Comparison of ENCODE assay signal across 10 cellular contexts in the genomic region with DNA sequence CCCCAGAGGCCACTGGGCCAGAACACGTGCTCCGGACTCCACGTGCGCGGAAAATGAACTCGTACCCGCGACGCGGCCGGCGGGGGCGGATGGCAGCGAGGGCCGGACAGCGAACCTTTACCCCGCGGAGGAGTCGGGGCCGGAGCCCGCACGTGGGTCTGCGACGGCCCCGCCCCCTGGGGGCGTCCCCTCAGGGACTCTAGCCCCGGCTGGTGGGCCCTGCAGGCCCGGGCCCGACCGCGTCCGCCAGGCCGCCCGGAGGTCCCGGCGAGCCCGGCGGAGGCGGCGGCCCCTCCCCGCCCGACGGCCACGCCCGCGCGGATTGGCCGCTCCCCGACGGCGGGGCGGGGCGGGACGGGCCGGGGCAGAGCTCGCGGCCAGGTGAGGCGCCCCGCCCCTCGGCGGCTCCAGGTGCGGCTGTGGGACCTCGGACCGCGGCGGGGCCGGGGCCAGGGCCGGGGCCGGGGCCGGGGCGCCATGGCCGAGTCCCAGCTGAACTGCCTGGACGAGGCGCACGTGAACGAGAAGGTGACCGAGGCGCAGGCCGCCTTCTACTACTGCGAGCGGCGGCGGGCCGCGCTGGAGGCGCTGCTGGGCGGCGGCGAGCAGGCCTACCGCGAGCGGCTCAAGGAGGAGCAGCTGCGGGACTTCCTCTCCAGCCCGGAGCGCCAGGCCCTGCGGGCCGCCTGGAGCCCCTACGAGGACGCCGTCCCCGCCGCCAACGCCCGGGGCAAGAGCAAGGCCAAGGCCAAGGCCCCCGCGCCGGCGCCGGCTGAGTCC. TPM values are rescaled to one million over a fixed set of nuclear protein-coding genes. Genes with fewer than 3 reads are reported as not detected.
DNase-seq lines count a peak whose midpoint lies in the region; ATAC-seq, FAIRE-seq and TF ChIP-seq lines count a peak whose summit lies in the region.
"Had no signal": no experiment of that assay in that cellular context is flagged by ENCODE, and none has a peak within 500 bp of the region (broad histone marks: within the 10 kb centered on the region; RNA-seq: fewer than 3 reads in every experiment).

Gene FAM83F, plus strand, starts transcription at position 389 of the 780 bp plus-strand sequence. Its CDS starts 89 bp downstream, at position 478.

- intact Hi-C loops in heart left ventricle (cut with DNase I) (no loop called here), cardiac septum (cut with DNase I) (no loop called here)

- H3K4me2 ChIP-seq in keratinocyte (ENCODE audit: control insufficient read depth, extremely low read depth, insufficient read depth, low read depth, low read length) = peak within 1 kb of the TSS; percentile 98

- no peaks in the 10 kb centered on the region for H3K36me3 ChIP-seq in heart left ventricle
- H3K36me3 ChIP-seq in keratinocyte (ENCODE audit: control insufficient read depth in 2 of 2, extremely low read depth in 1 of 2, insufficient read depth in 2 of 2, low read length in 2 of 2) = peaks cover 3 to 21% of the 10 kb centered on the region in 2 experiments

- DNase-seq in heart left ventricle = no peak
- no peak for DNase-seq in cardiac septum (ENCODE audit: low spot score)
- DNase-seq in activated naive CD4-positive, alpha-beta T cell treated with anti-CD3 and anti-CD28 coated beads, Interleukin-2, amount 50 U/mL, for 72 hours (ENCODE audit: low spot score in 2 of 2) = peak in 1 of 2 donors; percentile 51
- no peak for DNase-seq in keratinocyte (ENCODE audit: low read depth, low spot score)
- DNase-seq in AG08396 (ENCODE audit: low spot score) = no peak
- DNase-seq in EL = no peak

- WGBS in heart left ventricle, 4 donors = 7 to 22% (median 11%) methylated on average over 18 to 109 of the region's 109 CpGs

- H3K79me2 ChIP-seq in keratinocyte (ENCODE audit: control insufficient read depth, insufficient read depth, low read length) = peaks cover 47% of the 10 kb centered on the region

- peaks cover 0 to 50% (median 9%) of the 10 kb centered on the region in 9 donors for H3K27me3 ChIP-seq in heart left ventricle
- no peaks in the 10 kb centered on the region for H3K27me3 ChIP-seq in keratinocyte (ENCODE audit: control insufficient read depth, extremely low read depth, insufficient read depth, low read length)

- H3K9me3 ChIP-seq in heart left ventricle (no peaks in the 10 kb centered on the region), keratinocyte (ENCODE audit: control insufficient read depth, low read depth, low read length) (no peaks in the 10 kb centered on the region)

- peaks cover 0 to 43% (median 7%) of the 10 kb centered on the region in 12 donors for H3K4me1 ChIP-seq in heart left ventricle
- H3K4me1 ChIP-seq in keratinocyte (ENCODE audit: control insufficient read depth, extremely low read depth, insufficient read depth, low read length) = peaks cover 46% of the 10 kb centered on the region

- TF ChIP-seq POLR2A in heart left ventricle (IDR thresholded peaks at IDR 0.05) = no peak

- H3K4me3 ChIP-seq in heart left ventricle = peak within 1 kb of the TSS in 8 of 12 donors; percentile 15 to 40 (median 26)
- peak within 1 kb of the TSS; percentile 68 to 90 (median 80) for H3K4me3 ChIP-seq in keratinocyte (ENCODE audit: control insufficient read depth in 2 of 3, extremely low read depth in 1 of 3, insufficient read depth in 2 of 3, low read depth in 1 of 3, low read length in 3 of 3)

- dilution Hi-C loops in keratinocyte (cut with MboI; ENCODE audit: extremely low pct_ligation_motif_present, low sequenced_read_pairs) = no loop called here

- H2AFZ ChIP-seq in keratinocyte (ENCODE audit: control insufficient read depth, low read length) = peak within 1 kb of the TSS; percentile 5

- H3K27me3 Mint-ChIP-seq in stimulated activated naive CD8-positive, alpha-beta T cell treated with anti-CD3 and anti-CD28 coated beads, Interleukin-15, Interleukin-2, amounts not matched to agents 100 ng/mL and 50 ng/mL, for 24 hours = peaks cover 20% of the 10 kb centered on the region

- peak within 1 kb of the TSS; percentile 3 to 19 for H3K27ac Mint-ChIP-seq in activated naive CD4-positive, alpha-beta T cell treated with anti-CD3 and anti-CD28 coated beads, Interleukin-2, amount 50 U/mL, for 72 hours
- H3K27ac Mint-ChIP-seq in stimulated activated naive CD8-positive, alpha-beta T cell treated with anti-CD3 and anti-CD28 coated beads, Interleukin-15, Interleukin-2, amounts not matched to agents 100 ng/mL and 50 ng/mL, for 24 hours = peak within 1 kb of the TSS; percentile 78

- TF ChIP-seq CTCF in heart left ventricle (IDR thresholded peaks at IDR 0.05) = no peak
- no peak for TF ChIP-seq CTCF in keratinocyte (optimal IDR thresholded peaks at IDR 0.05 in 1 of 3, IDR thresholded peaks at IDR 0.05 in 1 of 3, conservative IDR thresholded peaks at IDR 0.05 in 1 of 3; ENCODE audit: extremely low read depth in 1 of 3, insufficient read depth in 2 of 3, low read length in 3 of 3)

- ATAC-seq in heart left ventricle (peak in 2 of 4 donors; percentile 6 to 44), GM19035 (IDR thresholded peaks at IDR 0.05; ENCODE audit: unreplicated experiment) (no peak)
- ATAC-seq in activated naive CD4-positive, alpha-beta T cell treated with anti-CD3 and anti-CD28 coated beads, Interleukin-2, amount 50 U/mL, for 72 hours = peak; percentile 74 to 87
- ATAC-seq: Panc1 had no signal

- H3K4me3 Mint-ChIP-seq in stimulated activated naive CD8-positive, alpha-beta T cell treated with anti-CD3 and anti-CD28 coated beads, Interleukin-15, Interleukin-2, amounts not matched to agents 100 ng/mL and 50 ng/mL, for 24 hours = peak within 1 kb of the TSS; percentile 50

- H3K9me3 Mint-ChIP-seq in activated naive CD4-positive, alpha-beta T cell treated with anti-CD3 and anti-CD28 coated beads, Interleukin-2, amount 50 U/mL, for 72 hours = no peaks in the 10 kb centered on the region
- H3K9me3 Mint-ChIP-seq in stimulated activated naive CD8-positive, alpha-beta T cell treated with anti-CD3 and anti-CD28 coated beads, Interleukin-15, Interleukin-2, amounts not matched to agents 100 ng/mL and 50 ng/mL, for 24 hours = no peaks in the 10 kb centered on the region

- no peak for FAIRE-seq in keratinocyte (lab: Jason Lieb, UNC)

- H3K9ac ChIP-seq in keratinocyte (ENCODE audit: control insufficient read depth, extremely low read depth, insufficient read depth, low read length) = peak within 1 kb of the TSS; percentile 92

- H3K27ac ChIP-seq in heart left ventricle = peak within 1 kb of the TSS in 3 of 12 donors; percentile 7 to 56 (median 19)
- peak within 1 kb of the TSS; percentile 85 for H3K27ac ChIP-seq in keratinocyte (ENCODE audit: control insufficient read depth, insufficient read depth, low read length)

- H3K4me1 Mint-ChIP-seq in stimulated activated naive CD8-positive, alpha-beta T cell treated with anti-CD3 and anti-CD28 coated beads, Interleukin-15, Interleukin-2, amounts not matched to agents 100 ng/mL and 50 ng/mL, for 24 hours (ENCODE audit: low read depth) = peaks cover 14% of the 10 kb centered on the region

- no peaks in the 10 kb centered on the region for H3K36me3 Mint-ChIP-seq in activated naive CD4-positive, alpha-beta T cell treated with anti-CD3 and anti-CD28 coated beads, Interleukin-2, amount 50 U/mL, for 72 hours
- no peaks in the 10 kb centered on the region for H3K36me3 Mint-ChIP-seq in stimulated activated naive CD8-positive, alpha-beta T cell treated with anti-CD3 and anti-CD28 coated beads, Interleukin-15, Interleukin-2, amounts not matched to agents 100 ng/mL and 50 ng/mL, for 24 hours (ENCODE audit: low read depth)

- H4K20me1 ChIP-seq in keratinocyte (ENCODE audit: control insufficient read depth, extremely low read depth, insufficient read depth, low read length) = peaks cover 10% of the 10 kb centered on the region

- peaks cover 9% of the 10 kb centered on the region for H3K9me1 ChIP-seq in keratinocyte (ENCODE audit: control insufficient read depth, extremely low read depth, insufficient read depth, low read length)

RNA-seq across cellular contexts. Expression of gene FAM83F, which starts in this region (rescaled TPM):
- total RNA-seq in heart left ventricle (1 to 10 TPM; 1.3 to 6.6 (median 3.1) TPM), cardiac septum (2.3 TPM)
- polyA plus RNA-seq in heart left ventricle (1 to 10 TPM; 1.7 to 2.5 TPM), keratinocyte (15.3 to 45.1 TPM (median 22.8 TPM) in 3 replicates)
- 1 to 10 TPM; 1.1 TPM for total RNA-seq in activated naive CD4-positive, alpha-beta T cell treated with anti-CD3 and anti-CD28 coated beads, Interleukin-2, amount 50 U/mL, for 72 hours
- 9.5 TPM for polyA plus RNA-seq in keratinocyte (2011; ENCODE audit: low read depth)
- 19.8 and 29.4 TPM in 2 replicates for polyA plus RNA-seq in keratinocyte (2011; cell fraction: cytosol; rRNA removed)
- polyA plus RNA-seq in keratinocyte (2011; cell fraction: nucleus; rRNA removed) = 35.3 and 43.3 TPM in 2 replicates
- polyA plus RNA-seq in keratinocyte (2012; ENCODE audit: low replicate concordance) = 20.1 and 21.1 TPM in 2 replicates
- polyA minus RNA-seq in keratinocyte = 53.5 to 74.3 TPM (median 58.2 TPM) in 3 replicates
- 35.7 TPM for polyA minus RNA-seq in keratinocyte (2011; cell fraction: cytosol; rRNA and poly(A)+ RNA removed)
- polyA minus RNA-seq in keratinocyte (2011; cell fraction: nucleus; rRNA and poly(A)+ RNA removed) = 33.4 and 46.8 TPM in 2 replicates
- total RNA-seq: lung microvascular endothelial cell had no signal
